ENCODE assay signal across 1 cellular context in the genomic region with DNA sequence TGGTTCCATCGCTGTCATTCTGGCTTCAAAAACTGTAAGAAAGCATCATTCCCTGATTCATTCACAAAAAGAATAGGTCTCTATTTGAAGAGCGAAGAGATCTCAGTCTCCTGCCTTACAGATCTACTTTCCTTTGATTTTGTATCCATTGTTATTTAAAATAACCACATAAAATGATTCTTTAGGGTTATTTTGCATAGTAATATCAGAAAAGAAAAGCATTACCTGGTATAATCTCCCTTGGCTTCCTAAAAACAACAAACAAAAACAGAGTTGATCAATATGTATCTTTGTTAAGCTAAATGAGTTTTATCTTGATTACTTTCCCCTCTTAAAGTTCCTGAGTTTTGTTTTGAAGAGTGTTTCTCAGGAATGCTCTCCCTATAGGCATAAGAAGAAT.
TF ChIP-seq lines count a peak whose summit lies in the region.

No MANE protein-coding gene starts in this region.

TF ChIP-seq in HepG2, 621 proteins besides CTCF, POLR2A, EP300 and RAD21 (continued from another document):
- TF ChIP-seq, protein P1, sequence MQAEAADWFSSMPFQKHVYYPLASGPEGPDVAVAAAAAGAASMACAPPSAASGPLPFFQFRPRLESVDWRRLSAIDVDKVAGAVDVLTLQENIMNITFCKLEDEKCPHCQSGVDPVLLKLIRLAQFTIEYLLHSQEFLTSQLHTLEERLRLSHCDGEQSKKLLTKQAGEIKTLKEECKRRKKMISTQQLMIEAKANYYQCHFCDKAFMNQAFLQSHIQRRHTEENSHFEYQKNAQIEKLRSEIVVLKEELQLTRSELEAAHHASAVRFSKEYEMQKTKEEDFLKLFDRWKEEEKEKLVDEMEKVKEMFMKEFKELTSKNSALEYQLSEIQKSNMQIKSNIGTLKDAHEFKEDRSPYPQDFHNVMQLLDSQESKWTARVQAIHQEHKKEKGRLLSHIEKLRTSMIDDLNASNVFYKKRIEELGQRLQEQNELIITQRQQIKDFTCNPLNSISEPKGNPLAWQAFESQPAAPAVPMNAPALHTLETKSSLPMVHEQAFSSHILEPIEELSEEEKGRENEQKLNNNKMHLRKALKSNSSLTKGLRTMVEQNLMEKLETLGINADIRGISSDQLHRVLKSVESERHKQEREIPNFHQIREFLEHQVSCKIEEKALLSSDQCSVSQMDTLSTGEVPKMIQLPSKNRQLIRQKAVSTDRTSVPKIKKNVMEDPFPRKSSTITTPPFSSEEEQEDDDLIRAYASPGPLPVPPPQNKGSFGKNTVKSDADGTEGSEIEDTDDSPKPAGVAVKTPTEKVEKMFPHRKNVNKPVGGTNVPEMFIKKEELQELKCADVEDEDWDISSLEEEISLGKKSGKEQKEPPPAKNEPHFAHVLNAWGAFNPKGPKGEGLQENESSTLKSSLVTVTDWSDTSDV (CRISPR knock-in tag; IDR thresholded peaks at IDR 0.05) = no peak
- TF ChIP-seq THAP7 (CRISPR knock-in tag; IDR thresholded peaks at IDR 0.05) = no peak
- no peak for TF ChIP-seq KLF15 (CRISPR knock-in tag; IDR thresholded peaks at IDR 0.05; ENCODE audit: borderline replicate concordance)
- TF ChIP-seq PRDM4 (CRISPR knock-in tag; IDR thresholded peaks at IDR 0.05; ENCODE audit: borderline replicate concordance) = no peak
- TF ChIP-seq, protein P2, sequence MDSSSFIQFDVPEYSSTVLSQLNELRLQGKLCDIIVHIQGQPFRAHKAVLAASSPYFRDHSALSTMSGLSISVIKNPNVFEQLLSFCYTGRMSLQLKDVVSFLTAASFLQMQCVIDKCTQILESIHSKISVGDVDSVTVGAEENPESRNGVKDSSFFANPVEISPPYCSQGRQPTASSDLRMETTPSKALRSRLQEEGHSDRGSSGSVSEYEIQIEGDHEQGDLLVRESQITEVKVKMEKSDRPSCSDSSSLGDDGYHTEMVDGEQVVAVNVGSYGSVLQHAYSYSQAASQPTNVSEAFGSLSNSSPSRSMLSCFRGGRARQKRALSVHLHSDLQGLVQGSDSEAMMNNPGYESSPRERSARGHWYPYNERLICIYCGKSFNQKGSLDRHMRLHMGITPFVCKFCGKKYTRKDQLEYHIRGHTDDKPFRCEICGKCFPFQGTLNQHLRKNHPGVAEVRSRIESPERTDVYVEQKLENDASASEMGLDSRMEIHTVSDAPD (CRISPR knock-in tag; IDR thresholded peaks at IDR 0.05) = no peak
- no peak for TF ChIP-seq MXI1 (IDR thresholded peaks at IDR 0.05; ENCODE audit: borderline replicate concordance, low read depth, low read length)
- TF ChIP-seq ZBTB21 (CRISPR knock-in tag; IDR thresholded peaks at IDR 0.05) = no peak
